In the genomic region with DNA sequence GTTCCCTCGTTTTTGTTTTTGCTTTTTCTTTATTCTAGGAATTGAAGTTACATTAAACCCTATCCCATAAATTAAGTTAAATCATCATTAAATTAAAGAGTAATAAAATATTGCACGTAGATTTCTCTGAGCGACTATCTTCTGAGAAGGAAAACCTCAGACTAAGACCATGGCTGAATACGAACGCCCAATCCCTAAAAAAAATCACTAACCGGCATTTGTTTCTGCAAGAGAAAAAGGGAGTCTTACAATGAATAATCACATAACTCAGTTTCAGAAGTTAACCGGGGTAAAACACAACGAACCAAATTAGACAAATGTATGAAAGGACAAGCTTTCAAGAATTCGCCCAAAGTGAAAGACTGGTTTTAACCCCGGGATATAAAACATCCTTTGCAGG, we compare ENCODE assay signal across 8 cellular contexts. TPM values are rescaled to one million over a fixed set of nuclear protein-coding genes. Genes with fewer than 3 reads are reported as not detected.
A peak's percentile ranks its signal among the peaks of the same experiment; 100 is the strongest.
DNase-seq lines count a peak whose midpoint lies in the region; ATAC-seq, FAIRE-seq and TF ChIP-seq lines count a peak whose summit lies in the region.

No MANE protein-coding gene starts in this region.

- H3K9me3 ChIP-seq in BLaER1 treated with 17β-estradiol and CSF1 and Interleukin-3, amounts not matched to agents 10 nM and 100 nM (replicated peaks in 1 of 11): no peaks in the 10 kb centered on the region
- no peaks in the 10 kb centered on the region for H3K9me3 ChIP-seq in GM12878 (replicated peaks; ENCODE audit: control insufficient read depth, insufficient read depth, low read length)
- no peaks in the 10 kb centered on the region for H3K9me3 ChIP-seq in muscle layer of colon (ENCODE audit: low read length)

- H3K27ac ChIP-seq in BLaER1 treated with 17β-estradiol and CSF1 and Interleukin-3, amounts not matched to agents 10 nM and 100 nM: peak overlapping the region in 10 of 11 experiments; percentile 41 to 99 (median 96); a peak in 19 of 22 replicates
- H3K27ac ChIP-seq in HL-60 (replicated peaks) (no peak overlapping the region), GM12878 (ENCODE audit: control insufficient read depth, insufficient read depth) (peak overlapping the region; percentile 38), muscle layer of colon (ENCODE audit: low read depth, low read length) (no peak overlapping the region)

- H3K4me2 ChIP-seq in BLaER1 treated with 17β-estradiol and CSF1 and Interleukin-3, amounts not matched to agents 10 nM and 100 nM: peak overlapping the region; percentile 72 to 93 (median 81)
- peak overlapping the region; percentile 73; the same call in 1 of the 2 replicates for H3K4me2 ChIP-seq in GM12878 (ENCODE audit: control insufficient read depth, insufficient read depth)

- RAD21 ChIA-PET in GM12878 (lab: Charles Lee; ENCODE audit: unreplicated experiment): interaction anchor here (0.7 to 2.5 kb wide), 11 partner anchors 11 to 663 kb away, joined by 3 to 13 read pairs (median 4); no protein-coding TSS in a partner anchor

- TF ChIP-seq EP300 in GM12878 (IDR thresholded peaks at IDR 0.05; ENCODE audit: borderline replicate concordance in 1 of 2, control insufficient read depth in 1 of 2, low read depth in 2 of 2, low read length in 2 of 2): no peak

- POLR2A ChIA-PET in GM12878 (lab: Charles Lee): interaction anchor here (0.9 to 2.3 kb wide), 6 partner anchors 13 to 198 kb away, joined by 3 to 11 read pairs (median 4); no protein-coding TSS in a partner anchor

- H4K20me1 ChIP-seq in BLaER1 treated with 17β-estradiol and CSF1 and Interleukin-3, amounts not matched to agents 10 nM and 100 nM: peaks cover 0 to 13% (median 0%) of the 10 kb centered on the region in 11 experiments; a peak in 5 of 22 replicates
- no peaks in the 10 kb centered on the region for H4K20me1 ChIP-seq in GM12878 (ENCODE audit: control insufficient read depth, insufficient read depth)

- in situ Hi-C loops in GM12878 (cut with MboI): no loop called here

- no peak overlapping the region for H2AFZ ChIP-seq in GM12878 (ENCODE audit: control insufficient read depth, low read depth, low read length)

- peaks cover 0 to 27% (median 11%) of the 10 kb centered on the region in 11 experiments; a peak in 11 of 22 replicates for H3K36me3 ChIP-seq in BLaER1 treated with 17β-estradiol and CSF1 and Interleukin-3, amounts not matched to agents 10 nM and 100 nM
- H3K36me3 ChIP-seq in GM12878 (ENCODE audit: control insufficient read depth in 2 of 2, insufficient read depth in 2 of 2, low read length in 1 of 2) (no peaks in the 10 kb centered on the region), muscle layer of colon (ENCODE audit: insufficient read depth, low read length) (no peaks in the 10 kb centered on the region)

- H3K4me1 ChIP-seq in BLaER1 treated with 17β-estradiol and CSF1 and Interleukin-3, amounts not matched to agents 10 nM and 100 nM: peaks cover 28 to 48% (median 38%) of the 10 kb centered on the region in 10 experiments
- H3K4me1 ChIP-seq in GM12878 (ENCODE audit: control insufficient read depth, insufficient read depth, low read length) (peaks cover 16% of the 10 kb centered on the region), muscle layer of colon (ENCODE audit: insufficient read depth, low read length) (peaks cover 14% of the 10 kb centered on the region)

- H3K27me3 ChIP-seq in BLaER1 treated with 17β-estradiol and CSF1 and Interleukin-3, amounts not matched to agents 10 nM and 100 nM: no peaks in the 10 kb centered on the region
- H3K27me3 ChIP-seq in HL-60 (ENCODE audit: insufficient read depth, poor library complexity, severe bottlenecking): no peaks in the 10 kb centered on the region
- H3K27me3 ChIP-seq in GM12878 (replicated peaks in 1 of 2; ENCODE audit: control insufficient read depth in 2 of 2, insufficient read depth in 2 of 2, low read length in 1 of 2): no peaks in the 10 kb centered on the region
- no peaks in the 10 kb centered on the region for H3K27me3 ChIP-seq in muscle layer of colon (ENCODE audit: control insufficient read depth in 1 of 2, insufficient read depth in 2 of 2, low read length in 2 of 2)

- WGBS in GM12878 (ENCODE audit: insufficient coverage, insufficient replicate concordance, low lambda C conversion rate, missing lambda C conversion rate): under 1% methylated on average over 10 of the region's 10 CpGs

- ATAC-seq in GM12878 (no peak), GM18870 (IDR thresholded peaks at IDR 0.05; ENCODE audit: unreplicated experiment) (no peak)

- intact Hi-C loops in GM12878 (cut with micrococcal nuclease; ENCODE audit: unreplicated experiment): loop anchor here (5.0 to 10.0 kb wide), 2 partner anchors 69 to 204 kb away; no protein-coding TSS in a partner anchor

- peak overlapping the region; percentile 69 to 99 (median 95) for H3K9ac ChIP-seq in BLaER1 treated with 17β-estradiol and CSF1 and Interleukin-3, amounts not matched to agents 10 nM and 100 nM
- H3K9ac ChIP-seq in GM12878 (ENCODE audit: control insufficient read depth, insufficient read depth, low read length) (peak overlapping the region; percentile 63), muscle layer of colon (ENCODE audit: low read length) (peak overlapping the region; percentile 15)

- BruUV-seq in GM12878 (replicated peaks; lab: Mats Ljungman, UMichigan): no TSS peak

- CTCF ChIA-PET in GM12878 (lab: Yijun Ruan, JAX): interaction anchor here (1.0 to 2.0 kb wide), 6 partner anchors 11 to 89 kb away, joined by 3 to 7 read pairs (median 4); no protein-coding TSS in a partner anchor

- peaks cover 57% of the 10 kb centered on the region for H3K79me2 ChIP-seq in GM12878 (ENCODE audit: control insufficient read depth, insufficient read depth, low read length)

- TF ChIP-seq CTCF in HL-60 (IDR thresholded peaks at IDR 0.05; ENCODE audit: insufficient read depth, low read length) (no peak), GM12878 (IDR thresholded peaks at IDR 0.05 in 2 of 3, conservative IDR thresholded peaks at IDR 0.05 in 1 of 3; ENCODE audit: control insufficient read depth in 2 of 3, extremely low read depth in 1 of 3, insufficient read depth in 1 of 3, low read depth in 3 of 3, low read length in 3 of 3) (no peak)

- no peak for TF ChIP-seq RAD21 in GM12878 (IDR thresholded peaks at IDR 0.05; ENCODE audit: insufficient read depth, low read depth, low read length)

- FAIRE-seq in GM12878 (lab: Jason Lieb, UNC): no peak

- TF ChIP-seq POLR2A in GM12878 (IDR thresholded peaks at IDR 0.05; ENCODE audit: low read depth, low read length): no peak

- DNase-seq in HL-60 (ENCODE audit: low read depth in 1 of 2, low spot score in 1 of 2) (no peak), GM12878 (ENCODE audit: low read depth, low spot score) (no peak), kidney tubule cell (ENCODE audit: low spot score) (no peak), mesenteric fat pad (ENCODE audit: low spot score) (no peak)
- no peak for DNase-seq in stimulated activated CD8-positive, alpha-beta memory T cell treated with anti-CD3 and anti-CD28 coated beads, Interleukin-4, amount 100 ng/mL, for 48 hours

- H3K4me3 ChIP-seq in BLaER1 treated with 17β-estradiol and CSF1 and Interleukin-3, amounts not matched to agents 10 nM and 100 nM: peak overlapping the region; percentile 66 to 95 (median 87)
- H3K4me3 ChIP-seq in HL-60 (replicated peaks; ENCODE audit: insufficient read depth, low read length) (peak overlapping the region; percentile 6), GM12878 (peak overlapping the region; percentile 91), muscle layer of colon (ENCODE audit: low read depth in 1 of 2, low read length in 2 of 2) (peak overlapping the region; percentile 25 to 44)

- SMC1A ChIA-PET in GM12878 (lab: Charles Lee; ENCODE audit: uncharacterized antibody, unreplicated experiment): interaction anchor here (0.6 to 4.9 kb wide), 16 partner anchors 8 to 93 kb away, joined by 3 to 37 read pairs (median 4); partner anchors contain the start of gene TSPAN1

RNA-seq across cellular contexts. Expression of gene PIK3R3, which starts 1.3 kb away (rescaled TPM):
- 13.1 and 13.7 TPM in 2 replicates for total RNA-seq in GM12878 (2013; cell fraction: nucleolus; rRNA removed)
- 17.5 and 18.8 TPM in 2 replicates for total RNA-seq in GM12878 (2014; rRNA removed)
- total RNA-seq in GM12878 (2014; rRNA removed; fragmentation: Illumina TruSeq; extraction: Trizol): 20.7 and 21.6 TPM in 2 replicates
- 24.6 and 27.0 TPM in 2 replicates for total RNA-seq in GM12878 (2021)
- 4.1 TPM for polyA plus RNA-seq in GM12878 (2011; ENCODE audit: low read depth)
- polyA plus RNA-seq in GM12878 (2011; rRNA removed): 18.2 and 28.3 TPM in 2 replicates
- 11.8 and 12.6 TPM in 2 replicates for polyA plus RNA-seq in GM12878 (2011; cell fraction: cytosol; rRNA removed)
- polyA plus RNA-seq in GM12878 (2011; cell fraction: nucleus; rRNA removed): 9.0 and 11.0 TPM in 2 replicates
- 5.6 and 5.7 TPM in 2 replicates for polyA plus RNA-seq in GM12878 (2012)
- polyA plus RNA-seq in GM12878 (2014; fragmentation: Illumina TruSeq; extraction: Trizol): 21.4 and 29.7 TPM in 2 replicates
- 1 to 10 TPM; 4.8 to 7.4 TPM for polyA plus RNA-seq in GM12878 (2014; fragmentation: Nextera tagmentation; extraction: Ambion mirVana)
- polyA plus RNA-seq in GM12878 (2014; rRNA removed): 15.2 and 15.3 TPM in 2 replicates
- 10 to 100 TPM; 22.5 to 24.7 TPM for polyA plus RNA-seq in GM12878 (2016; fragmentation: Nextera tagmentation; extraction: Ambion mirVana)
- polyA minus RNA-seq in GM12878 (2011; rRNA and poly(A)+ RNA removed): 23.2 and 31.1 TPM in 2 replicates
- 9.0 and 12.0 TPM in 2 replicates for polyA minus RNA-seq in GM12878 (2011; cell fraction: cytosol; rRNA and poly(A)+ RNA removed)
- polyA minus RNA-seq in GM12878 (2011; cell fraction: nucleus; rRNA and poly(A)+ RNA removed): 7.3 and 12.7 TPM in 2 replicates
- 72.6 TPM for total RNA-seq in mesenteric fat pad

RNA-seq across cellular contexts. Expression of gene TSPAN1, which starts 43.8 kb away (rescaled TPM):
- total RNA-seq in GM12878 (2013; cell fraction: nucleolus; rRNA removed): not detected in 2 replicates
- total RNA-seq in GM12878 (2014; rRNA removed): 0.23 and 0.27 TPM in 2 replicates
- total RNA-seq in GM12878 (2014; rRNA removed; fragmentation: Illumina TruSeq; extraction: Trizol): not detected in 2 replicates
- total RNA-seq in GM12878 (2021): 0.18 and 0.61 TPM in 2 replicates
- polyA plus RNA-seq in GM12878 (2011; ENCODE audit: low read depth): not detected
- polyA plus RNA-seq in GM12878 (2011; rRNA removed): 0.08 and 0.16 TPM in 2 replicates
- polyA plus RNA-seq in GM12878 (2011; cell fraction: cytosol; rRNA removed): 0.32 and 0.43 TPM in 2 replicates
- 0.18 and 0.34 TPM in 2 replicates for polyA plus RNA-seq in GM12878 (2011; cell fraction: nucleus; rRNA removed)
- polyA plus RNA-seq in GM12878 (2012): 0.08 and 0.19 TPM in 2 replicates
- 0.29 TPM in 1 of 2 replicates, not detected in the other for polyA plus RNA-seq in GM12878 (2014; fragmentation: Illumina TruSeq; extraction: Trizol)
- under 1 TPM in 1 of 2 experiments, not detected in 1; 0.24 TPM for polyA plus RNA-seq in GM12878 (2014; fragmentation: Nextera tagmentation; extraction: Ambion mirVana)
- 0.09 TPM in 1 of 2 replicates, not detected in the other for polyA plus RNA-seq in GM12878 (2014; rRNA removed)
- polyA plus RNA-seq in GM12878 (2016; fragmentation: Nextera tagmentation; extraction: Ambion mirVana): not detected
- not detected in 2 replicates for polyA minus RNA-seq in GM12878 (2011; rRNA and poly(A)+ RNA removed)
- not detected in 2 replicates for polyA minus RNA-seq in GM12878 (2011; cell fraction: cytosol; rRNA and poly(A)+ RNA removed)
- 0.36 and 0.77 TPM in 2 replicates for polyA minus RNA-seq in GM12878 (2011; cell fraction: nucleus; rRNA and poly(A)+ RNA removed)
- 1.2 TPM for total RNA-seq in mesenteric fat pad

RNA-seq across cellular contexts. Expression of gene P3R3URF, which starts 45.2 kb away (rescaled TPM):
- total RNA-seq in GM12878 (2013; cell fraction: nucleolus; rRNA removed): not detected in 2 replicates
- not detected in 2 replicates for total RNA-seq in GM12878 (2014; rRNA removed)
- total RNA-seq in GM12878 (2014; rRNA removed; fragmentation: Illumina TruSeq; extraction: Trizol): not detected in 2 replicates
- total RNA-seq in GM12878 (2021): not detected in 2 replicates
- not detected for polyA plus RNA-seq in GM12878 (2011; ENCODE audit: low read depth)
- not detected in 2 replicates for polyA plus RNA-seq in GM12878 (2011; rRNA removed)
- not detected in 2 replicates for polyA plus RNA-seq in GM12878 (2011; cell fraction: cytosol; rRNA removed)
- not detected in 2 replicates for polyA plus RNA-seq in GM12878 (2011; cell fraction: nucleus; rRNA removed)
- polyA plus RNA-seq in GM12878 (2012): not detected in 2 replicates
- polyA plus RNA-seq in GM12878 (2014; fragmentation: Illumina TruSeq; extraction: Trizol): not detected in 2 replicates
- polyA plus RNA-seq in GM12878 (2014; fragmentation: Nextera tagmentation; extraction: Ambion mirVana): not detected
- not detected in 2 replicates for polyA plus RNA-seq in GM12878 (2014; rRNA removed)
- polyA plus RNA-seq in GM12878 (2016; fragmentation: Nextera tagmentation; extraction: Ambion mirVana): not detected
- not detected in 2 replicates for polyA minus RNA-seq in GM12878 (2011; rRNA and poly(A)+ RNA removed)
- not detected in 2 replicates for polyA minus RNA-seq in GM12878 (2011; cell fraction: cytosol; rRNA and poly(A)+ RNA removed)
- not detected in 2 replicates for polyA minus RNA-seq in GM12878 (2011; cell fraction: nucleus; rRNA and poly(A)+ RNA removed)
- total RNA-seq in mesenteric fat pad: not detected

Comparison
In these comparisons a context has a peak if more than half of its experiments do, and no peak if none do; other contexts are left out.
1. H3K27ac ChIP-seq: peak in BLaER1 treated with 17β-estradiol and CSF1 and Interleukin-3, amounts not matched to agents 10 nM and 100 nM (10 of 11) and GM12878 (single experiment); none in HL-60 (single experiment) and muscle layer of colon (single experiment).
2. H3K4me3 ChIP-seq: peak in every context shown above with its lines; median percentile 91 in GM12878; 87 in BLaER1 treated with 17β-estradiol and CSF1 and Interleukin-3, amounts not matched to agents 10 nM and 100 nM; 34 in muscle layer of colon; 6 in HL-60.
3. H3K9ac ChIP-seq: peak in every context shown above with its lines; median percentile 95 in BLaER1 treated with 17β-estradiol and CSF1 and Interleukin-3, amounts not matched to agents 10 nM and 100 nM; 63 in GM12878; 15 in muscle layer of colon.